1 cellular context compared by ENCODE assay signal in the genomic region with DNA sequence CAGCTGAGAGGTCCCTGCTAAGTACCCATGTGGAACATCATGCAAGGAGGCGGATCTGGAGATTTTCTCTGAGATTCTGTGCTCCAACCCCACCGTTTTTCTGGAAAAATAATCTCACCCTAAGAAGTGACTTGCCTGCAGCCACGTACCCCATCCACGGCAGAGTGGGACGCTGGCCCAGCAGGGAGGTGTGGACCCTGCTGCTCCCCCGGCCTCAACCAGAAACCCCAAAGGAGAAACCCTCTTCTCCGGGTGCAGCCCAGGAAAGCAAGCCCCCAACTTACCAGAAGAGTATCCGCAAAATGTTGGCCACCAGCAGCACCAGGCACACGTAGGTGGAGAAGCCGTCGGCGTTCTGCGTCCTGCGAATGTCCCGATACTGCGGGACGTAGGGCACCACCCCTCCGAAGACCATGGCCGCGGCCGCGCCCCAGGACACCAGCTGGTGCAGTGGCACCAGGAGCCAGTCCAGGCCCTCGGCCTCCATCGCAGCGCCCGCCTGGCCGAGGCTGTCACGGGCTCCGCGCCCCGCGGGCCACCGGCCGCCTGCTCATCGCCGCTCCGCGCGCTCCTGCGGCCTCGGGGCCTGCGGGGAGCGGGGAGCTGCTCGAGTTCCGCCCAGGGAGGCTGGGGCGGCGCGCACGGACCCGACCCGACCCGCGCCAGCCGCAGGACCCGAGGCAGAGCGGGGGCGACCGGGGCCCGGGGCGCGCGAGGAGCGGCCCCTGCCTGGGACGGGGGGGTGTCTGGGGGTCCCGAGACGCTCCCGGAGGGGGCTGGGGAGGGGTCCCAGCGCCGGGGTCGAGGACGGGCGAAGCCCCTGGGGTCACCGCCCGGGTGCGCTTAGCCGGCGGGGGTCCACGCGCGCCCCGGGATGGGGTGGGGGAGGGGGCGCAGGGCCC.
TF ChIP-seq lines count a peak whose summit lies in the region.

No MANE protein-coding gene starts in this region.

TF ChIP-seq in liver, 16 proteins besides CTCF, POLR2A, EP300 and RAD21:
- no peak for TF ChIP-seq MAX (IDR thresholded peaks at IDR 0.05)
- TF ChIP-seq TAF1 (conservative IDR thresholded peaks at IDR 0.05) = no peak
